In genomic region chr2:120959426-120959825, GRCh38 we compare ENCODE assay signal across 26 cellular contexts.
A peak's percentile ranks its signal among the peaks of the same experiment; 100 is the strongest.
DNase-seq lines count a peak whose midpoint lies in the region; ATAC-seq and TF ChIP-seq lines count a peak whose summit lies in the region.
"Had no signal": no experiment of that assay in that cellular context is flagged by ENCODE, and none has a peak within 500 bp of the region (broad histone marks: within the 10 kb centered on the region; RNA-seq: fewer than 3 reads in every experiment).

No MANE protein-coding gene starts in this region.

- H3K4me1 ChIP-seq in mammary epithelial cell (ENCODE audit: insufficient read depth, low read length), result peaks cover 7% of the 10 kb centered on the region
- H3K4me1 ChIP-seq in rectal smooth muscle tissue (ENCODE audit: control insufficient read depth, insufficient read depth, low read length), result no peaks in the 10 kb centered on the region
- H3K4me1 ChIP-seq in smooth muscle cell (ENCODE audit: low read depth), result no peaks in the 10 kb centered on the region

- H3K4me2 ChIP-seq in mammary epithelial cell (ENCODE audit: insufficient read depth, low read depth, low read length), result peak overlapping the region; percentile 31
- no peak overlapping the region for H3K4me2 ChIP-seq in smooth muscle cell

- ATAC-seq in left ventricle myocardium superior, result peak; percentile 47
- ATAC-seq: PC-3; stimulated activated memory B cell treated with anti-CD40 and anti-IgM and Interleukin-4, amounts not matched to agents 10 μg/mL and 1 μg/mL and 100 μg/mL, for 72 hours; T-cell had no signal

- dilution Hi-C loops in mammary epithelial cell (cut with HindIII; ENCODE audit: low sequenced_read_pairs), result no loop called here

- H3K27me3 Mint-ChIP-seq in immature natural killer cell (ENCODE audit: low read depth in 3 of 3), result peaks cover 2 to 3% (median 2%) of the 10 kb centered on the region in 3 donors
- H3K27me3 Mint-ChIP-seq: activated CD4-positive, alpha-beta memory T cell treated with anti-CD3 and anti-CD28 coated beads, Interleukin-2, amount 10 ng/mL, durations not matched to agents 7 days and 5 days; activated naive CD8-positive, alpha-beta T cell; CD4-positive, CD25-positive, alpha-beta regulatory T cell; stimulated activated memory B cell treated with anti-CD40 and anti-IgM and Interleukin-4, amounts not matched to agents 10 μg/mL and 1 μg/mL and 100 μg/mL, for 72 hours had no signal

- CTCF ChIA-PET in mammary epithelial cell (lab: Charles Lee; ENCODE audit: low non-redundant PET), result interaction anchor here (0.6 kb wide), 1 partner anchor 223 kb away, joined by 3 read pairs; the partner anchor contains the start of gene GLI2

- no peaks in the 10 kb centered on the region for H3K9me3 Mint-ChIP-seq in immature natural killer cell
- H3K9me3 Mint-ChIP-seq: activated CD4-positive, alpha-beta memory T cell treated with anti-CD3 and anti-CD28 coated beads, Interleukin-2, amount 10 ng/mL, durations not matched to agents 7 days and 5 days; stimulated activated memory B cell treated with anti-CD40 and anti-IgM and Interleukin-4, amounts not matched to agents 10 μg/mL and 1 μg/mL and 100 μg/mL, for 72 hours; T-cell had no signal

- BruUV-seq in mammary epithelial cell (replicated peaks; lab: Mats Ljungman, UMichigan), result no TSS peak

- H3K9ac ChIP-seq in mammary epithelial cell (ENCODE audit: insufficient read depth, low read length), result no peak overlapping the region
- H3K9ac ChIP-seq in rectal smooth muscle tissue (ENCODE audit: low read length), result no peak overlapping the region
- no peak overlapping the region for H3K9ac ChIP-seq in smooth muscle cell (ENCODE audit: low read depth)

- H3K27me3 ChIP-seq in mammary epithelial cell (ENCODE audit: insufficient read depth, low read length), result no peaks in the 10 kb centered on the region
- no peaks in the 10 kb centered on the region for H3K27me3 ChIP-seq in rectal smooth muscle tissue (ENCODE audit: control insufficient read depth, insufficient read depth, low read length)
- no peaks in the 10 kb centered on the region for H3K27me3 ChIP-seq in smooth muscle cell (ENCODE audit: low read depth)
- H3K27me3 ChIP-seq: MG63, neutrophil had no signal

- H3F3A ChIP-seq in smooth muscle cell (ENCODE audit: low read depth), result no peaks in the 10 kb centered on the region

- in situ Hi-C loops in mammary epithelial cell (cut with MboI; ENCODE audit: low sequenced_read_pairs in 2 of 2), result no loop called here

- H3K36me3 ChIP-seq in mammary epithelial cell (ENCODE audit: insufficient read depth, low read length) (no peaks in the 10 kb centered on the region), rectal smooth muscle tissue (ENCODE audit: control insufficient read depth, insufficient read depth, low read length) (no peaks in the 10 kb centered on the region), smooth muscle cell (ENCODE audit: low read depth) (no peaks in the 10 kb centered on the region)
- H3K36me3 ChIP-seq: MG63, neutrophil, thoracic aorta had no signal

- H3K9me3 ChIP-seq in mammary epithelial cell (replicated peaks; ENCODE audit: insufficient read depth, low read length), result no peaks in the 10 kb centered on the region
- no peaks in the 10 kb centered on the region for H3K9me3 ChIP-seq in smooth muscle cell (replicated peaks; ENCODE audit: low read depth)
- H3K9me3 ChIP-seq: MG63, neutrophil, thoracic aorta had no signal

- intact Hi-C loops in mammary epithelial cell (cut with micrococcal nuclease), result no loop called here
- intact Hi-C loops in left ventricle myocardium superior (cut with micrococcal nuclease), result no loop called here

- no peaks in the 10 kb centered on the region for H3K79me2 ChIP-seq in mammary epithelial cell (ENCODE audit: insufficient read depth, low read length)
- H3K79me2 ChIP-seq in smooth muscle cell (ENCODE audit: low read depth), result no peaks in the 10 kb centered on the region

- H3K4me3 Mint-ChIP-seq in immature natural killer cell, result no peak overlapping the region
- H3K4me3 Mint-ChIP-seq: activated CD4-positive, alpha-beta memory T cell treated with anti-CD3 and anti-CD28 coated beads, Interleukin-2, amount 10 ng/mL, durations not matched to agents 7 days and 5 days; activated naive CD8-positive, alpha-beta T cell; CD4-positive, CD25-positive, alpha-beta regulatory T cell; stimulated activated memory B cell treated with anti-CD40 and anti-IgM and Interleukin-4, amounts not matched to agents 10 μg/mL and 1 μg/mL and 100 μg/mL, for 72 hours; T-cell had no signal

- no peaks in the 10 kb centered on the region for H3K36me3 Mint-ChIP-seq in immature natural killer cell
- H3K36me3 Mint-ChIP-seq: activated naive CD8-positive, alpha-beta T cell; CD4-positive, CD25-positive, alpha-beta regulatory T cell; stimulated activated memory B cell treated with anti-CD40 and anti-IgM and Interleukin-4, amounts not matched to agents 10 μg/mL and 1 μg/mL and 100 μg/mL, for 72 hours; T-cell had no signal

- H2AFZ ChIP-seq in mammary epithelial cell (ENCODE audit: low read depth, low read length) (no peak overlapping the region), smooth muscle cell (ENCODE audit: low read depth) (no peak overlapping the region)

- no peak overlapping the region for H3K27ac ChIP-seq in mammary epithelial cell (ENCODE audit: insufficient read depth, low read depth, low read length)
- peak overlapping the region; percentile 39 for H3K27ac ChIP-seq in rectal smooth muscle tissue (ENCODE audit: low read depth, low read length)
- H3K27ac ChIP-seq in smooth muscle cell (ENCODE audit: low read depth), result no peak overlapping the region
- H3K27ac ChIP-seq: neutrophil, thoracic aorta had no signal

- no peaks in the 10 kb centered on the region for H3K4me1 Mint-ChIP-seq in immature natural killer cell
- H3K4me1 Mint-ChIP-seq: activated CD4-positive, alpha-beta memory T cell treated with anti-CD3 and anti-CD28 coated beads, Interleukin-2, amount 10 ng/mL, durations not matched to agents 7 days and 5 days; CD4-positive, CD25-positive, alpha-beta regulatory T cell; stimulated activated memory B cell treated with anti-CD40 and anti-IgM and Interleukin-4, amounts not matched to agents 10 μg/mL and 1 μg/mL and 100 μg/mL, for 72 hours; T-cell had no signal

- H3K4me3 ChIP-seq in mammary epithelial cell (replicated peaks in 1 of 3; ENCODE audit: insufficient read depth in 1 of 3, low read depth in 2 of 3, low read length in 3 of 3) (no peak overlapping the region), rectal smooth muscle tissue (ENCODE audit: low read length) (no peak overlapping the region), smooth muscle cell (no peak overlapping the region)
- H3K4me3 ChIP-seq: K562, MG63, thoracic aorta had no signal

- no peaks in the 10 kb centered on the region for H4K20me1 ChIP-seq in mammary epithelial cell (ENCODE audit: insufficient read depth, low read length)
- peaks cover 9% of the 10 kb centered on the region for H4K20me1 ChIP-seq in smooth muscle cell (ENCODE audit: low read depth)

- DNase-seq in DMS79 treated with DMSO at 0.1 percent for 48 hours (lab: John Stamatoyannopoulos, UW), result peak; percentile 45
- DNase-seq in mammary epithelial cell, result peak; percentile 70
- DNase-seq in left ventricle myocardium superior, result peak; percentile 73
- DNase-seq in EL, result no peak
- DNase-seq in smooth muscle cell (lab: John Stamatoyannopoulos, UW; ENCODE audit: unreplicated experiment), result no peak
- DNase-seq in immature natural killer cell, result no peak
- no peak for DNase-seq in activated CD4-positive, alpha-beta T cell treated with anti-CD3 and anti-CD28 coated beads for 4 hours
- DNase-seq: activated CD4-positive, alpha-beta memory T cell treated with anti-CD3 and anti-CD28 coated beads, Interleukin-2, amount 10 ng/mL, durations not matched to agents 7 days and 5 days; aorta; CD4-positive, CD25-positive, alpha-beta regulatory T cell; effector CD4-positive, alpha-beta T cell; foreskin melanocyte; GOT3; MG63; NCI-H2107; NCI-H446; PC-3; SIG-M5; stimulated activated CD4-positive, alpha-beta T cell treated with anti-CD3 and anti-CD28 coated beads, Interleukin-2, amount 100 ng/mL, for 48 hours; T-cell had no signal

- TF ChIP-seq CTCF in mammary epithelial cell (conservative IDR thresholded peaks at IDR 0.05 in 1 of 2, IDR thresholded peaks at IDR 0.05 in 1 of 2; ENCODE audit: extremely low read depth in 1 of 2, insufficient read depth in 1 of 2, low read depth in 1 of 2, low read length in 2 of 2), result no peak
- no peak for TF ChIP-seq CTCF in smooth muscle cell (IDR thresholded peaks at IDR 0.05; ENCODE audit: borderline replicate concordance, insufficient read depth, poor library complexity, severe bottlenecking)

- no peak overlapping the region for H3K27ac Mint-ChIP-seq in immature natural killer cell
- H3K27ac Mint-ChIP-seq: activated CD4-positive, alpha-beta memory T cell treated with anti-CD3 and anti-CD28 coated beads, Interleukin-2, amount 10 ng/mL, durations not matched to agents 7 days and 5 days; activated naive CD8-positive, alpha-beta T cell; CD4-positive, CD25-positive, alpha-beta regulatory T cell; stimulated activated memory B cell treated with anti-CD40 and anti-IgM and Interleukin-4, amounts not matched to agents 10 μg/mL and 1 μg/mL and 100 μg/mL, for 72 hours; T-cell had no signal

- WGBS in mammary epithelial cell (ENCODE audit: low coverage, missing lambda C conversion rate), result 5% methylated on average over 10 of the region's 13 CpGs
- WGBS in smooth muscle cell (ENCODE audit: low lambda C conversion rate), result 94% methylated on average over 13 of the region's 13 CpGs

Comparison
In these comparisons a context has a peak if more than half of its experiments do, and no peak if none do; other contexts are left out.
1. DNase-seq: peak in DMS79 treated with DMSO at 0.1 percent for 48 hours (single experiment), mammary epithelial cell (single experiment) and left ventricle myocardium superior (single experiment); none in EL (single experiment), smooth muscle cell (single experiment), immature natural killer cell (0 of 3) and activated CD4-positive, alpha-beta T cell treated with anti-CD3 and anti-CD28 coated beads for 4 hours (0 of 2).